In the genomic region with DNA sequence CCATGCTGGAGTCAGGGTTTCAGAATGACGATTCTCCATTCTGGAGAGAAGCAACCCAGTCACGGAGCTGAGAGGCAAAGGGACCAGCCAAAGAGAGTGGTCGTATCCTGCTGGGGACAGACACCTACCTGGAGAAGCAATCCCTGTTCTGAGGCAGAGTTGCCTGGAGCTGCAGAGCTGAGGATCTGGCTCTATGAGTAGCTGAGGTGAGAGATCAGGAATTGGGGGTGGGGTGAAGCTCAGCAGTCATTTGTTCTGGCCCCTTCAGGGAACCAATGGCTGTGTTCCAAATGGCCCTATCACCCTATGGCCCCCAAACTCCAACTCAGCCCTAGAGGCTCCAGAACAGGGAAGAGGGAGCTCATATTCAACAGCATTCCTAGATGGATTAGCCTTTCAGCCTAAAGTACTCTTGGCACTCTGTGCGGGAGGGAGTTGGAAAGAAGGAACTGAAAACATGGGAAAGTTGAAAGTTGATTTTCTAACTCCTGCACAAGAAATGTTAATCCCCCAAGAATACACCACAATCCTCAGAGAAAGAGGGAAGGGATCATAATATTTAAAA, we compare ENCODE assay signal across 29 cellular contexts. TPM values are rescaled to one million over a fixed set of nuclear protein-coding genes. Genes with fewer than 3 reads are reported as not detected.
DNase-seq lines count a peak whose midpoint lies in the region; ATAC-seq and TF ChIP-seq lines count a peak whose summit lies in the region.
"Had no signal": no experiment of that assay in that cellular context is flagged by ENCODE, and none has a peak within 500 bp of the region (broad histone marks: within the 10 kb centered on the region; RNA-seq: fewer than 3 reads in every experiment).

No MANE protein-coding gene starts in this region.

- H3K9me3 ChIP-seq in CD8-positive, alpha-beta T cell (ENCODE audit: low read length): no peaks in the 10 kb centered on the region
- H3K9me3 ChIP-seq in IMR-90 (ENCODE audit: control insufficient read depth, insufficient read depth, low read length) (no peaks in the 10 kb centered on the region), endodermal cell (ENCODE audit: control insufficient read depth, low read length) (no peaks in the 10 kb centered on the region), sigmoid colon (no peaks in the 10 kb centered on the region)
- H3K9me3 ChIP-seq: adrenal gland, body of pancreas, MG63, transverse colon had no signal

- no peak for TF ChIP-seq EP300 in sigmoid colon (IDR thresholded peaks at IDR 0.05)

- H4K91ac ChIP-seq in IMR-90 (ENCODE audit: insufficient read depth, low read depth, low read length): no peak overlapping the region

- no peak for TF ChIP-seq CTCF in CD8-positive, alpha-beta T cell (IDR thresholded peaks at IDR 0.05)
- TF ChIP-seq CTCF in IMR-90 (conservative IDR thresholded peaks at IDR 0.05; ENCODE audit: low read depth, low read length) (no peak), endodermal cell (conservative IDR thresholded peaks at IDR 0.05) (no peak), sigmoid colon (IDR thresholded peaks at IDR 0.05) (no peak), HFFc6 (IDR thresholded peaks at IDR 0.05) (no peak)

- H3K23ac ChIP-seq in IMR-90 (ENCODE audit: low read depth, low read length): no peak overlapping the region

- no peak for TF ChIP-seq POLR2A in IMR-90 (IDR thresholded peaks at IDR 0.05; ENCODE audit: low read depth, low read length)
- no peak for TF ChIP-seq POLR2A in sigmoid colon (IDR thresholded peaks at IDR 0.05)

- no TSS peak for BruUV-seq in IMR-90 (replicated peaks; lab: Mats Ljungman, UMichigan)

- no peak for DNase-seq in CD8-positive, alpha-beta T cell
- no peak for DNase-seq in IMR-90
- peak; percentile 62 for DNase-seq in endodermal cell
- DNase-seq in sigmoid colon: peak; percentile 26
- DNase-seq in NOMO-1 (lab: John Stamatoyannopoulos, UW; ENCODE audit: unreplicated experiment in 2 of 2): no peak
- DNase-seq in HFFc6: no peak
- DNase-seq: activated CD4-positive, alpha-beta T cell treated with anti-CD3 and anti-CD28 coated beads for 36 hours; activated T-cell treated with anti-CD3 and anti-CD28 coated beads for 4 hours; adrenal gland; body of pancreas; dorsolateral prefrontal cortex; EL; islet precursor cell; left ventricle myocardium superior; MG63; NCI-H1105 treated with DMSO at 0.1 percent for 48 hours; NCI-H2081; NCI-H345; NCI-H748 treated with DMSO at 0.1 percent for 48 hours; transverse colon had no signal

- H4K8ac ChIP-seq in IMR-90 (ENCODE audit: low read depth in 2 of 2, low read length in 2 of 2): no peak overlapping the region

- no peak overlapping the region for H3K4me2 ChIP-seq in IMR-90 (ENCODE audit: low read depth, low read length)

- 75% methylated on average over 3 of the region's 4 CpGs; no CpG with 5 or more reads in 1 of the 2 experiments for WGBS in IMR-90 (ENCODE audit: extremely low coverage in 2 of 2, insufficient read length in 1 of 2), 2 experiments
- WGBS in endodermal cell (ENCODE audit: insufficient coverage in 1 of 2, insufficient read length in 1 of 2), 2 experiments: 87 to 94% methylated on average over 4 of the region's 4 CpGs
- WGBS in sigmoid colon, 2 donors: 92 to 94% methylated on average over 4 of the region's 4 CpGs

- H3K36me3 ChIP-seq in CD8-positive, alpha-beta T cell (ENCODE audit: insufficient read depth, low read length): peaks cover 41% of the 10 kb centered on the region
- H3K36me3 ChIP-seq in IMR-90 (ENCODE audit: control insufficient read depth, insufficient read depth, low read length): peaks cover 38% of the 10 kb centered on the region
- peaks cover 64% of the 10 kb centered on the region for H3K36me3 ChIP-seq in endodermal cell (ENCODE audit: control insufficient read depth, insufficient read depth, low read length)
- peaks cover 8 to 61% (median 32%) of the 10 kb centered on the region in 4 donors for H3K36me3 ChIP-seq in sigmoid colon

- TF ChIP-seq RAD21 in IMR-90 (IDR thresholded peaks at IDR 0.05; ENCODE audit: low read length): no peak

- dilution Hi-C loops in IMR-90 (cut with HindIII; ENCODE audit: low sequenced_read_pairs, unreplicated experiment): no loop called here

- H3K4me3 ChIP-seq in CD8-positive, alpha-beta T cell (ENCODE audit: low read depth, low read length): no peak overlapping the region
- H3K4me3 ChIP-seq in IMR-90 (ENCODE audit: insufficient read depth, low read depth, low read length): no peak overlapping the region
- no peak overlapping the region for H3K4me3 ChIP-seq in endodermal cell (ENCODE audit: low read length)
- H3K4me3 ChIP-seq in sigmoid colon: no peak overlapping the region
- H3K4me3 ChIP-seq: adrenal gland, body of pancreas, K562, MG63, skin epidermis, transverse colon had no signal

- H4K20me1 ChIP-seq in IMR-90 (ENCODE audit: insufficient read depth, low read length): no peaks in the 10 kb centered on the region

- no peaks in the 10 kb centered on the region for H3K27me3 ChIP-seq in CD8-positive, alpha-beta T cell (ENCODE audit: insufficient read depth, low read length)
- no peaks in the 10 kb centered on the region for H3K27me3 ChIP-seq in IMR-90 (ENCODE audit: control insufficient read depth, insufficient read depth, low read length)
- H3K27me3 ChIP-seq in endodermal cell (ENCODE audit: control insufficient read depth, insufficient read depth, low read length, poor library complexity, severe bottlenecking): no peaks in the 10 kb centered on the region
- H3K27me3 ChIP-seq in sigmoid colon: no peaks in the 10 kb centered on the region
- H3K27me3 ChIP-seq: adrenal gland, body of pancreas, dorsolateral prefrontal cortex, MG63, transverse colon had no signal

- no peak overlapping the region for H2BK20ac ChIP-seq in IMR-90 (ENCODE audit: low read depth, low read length)

- no peaks in the 10 kb centered on the region for H3K9me3 Mint-ChIP-seq in CD8-positive, alpha-beta T cell
- H3K9me3 Mint-ChIP-seq in endodermal cell: no peaks in the 10 kb centered on the region
- H3K9me3 Mint-ChIP-seq in HFFc6: no peaks in the 10 kb centered on the region
- H3K9me3 Mint-ChIP-seq: stimulated activated naive CD8-positive, alpha-beta T cell treated with anti-CD3 and anti-CD28 coated beads, Interleukin-15, Interleukin-2, amounts not matched to agents 100 ng/mL and 50 ng/mL, for 24 hours; T-helper 1 cell treated with Interleukin-12 subunit alpha and Interleukin-12 subunit beta and Interleukin-4 antibody, amounts not matched to agents 30 μg/mL and 1 μg/mL, for 36 hours had no signal

- H2BK15ac ChIP-seq in IMR-90 (ENCODE audit: low read depth, low read length): no peak overlapping the region

- no peak overlapping the region for H2BK5ac ChIP-seq in IMR-90 (ENCODE audit: low read depth, low read length, poor library complexity, severe bottlenecking)

- H3K18ac ChIP-seq in IMR-90 (ENCODE audit: low read depth, low read length): no peak overlapping the region

- H3K9ac ChIP-seq in IMR-90 (ENCODE audit: low read depth, low read length): no peak overlapping the region
- no peak overlapping the region for H3K9ac ChIP-seq in endodermal cell (ENCODE audit: extremely low read depth, low read length, poor library complexity, severe bottlenecking)

- no peak overlapping the region for H3K27ac ChIP-seq in CD8-positive, alpha-beta T cell (ENCODE audit: low read depth, low read length)
- H3K27ac ChIP-seq in IMR-90 (ENCODE audit: insufficient read depth, low read length) (no peak overlapping the region), endodermal cell (ENCODE audit: low read depth, low read length) (no peak overlapping the region), sigmoid colon (no peak overlapping the region)
- H3K27ac ChIP-seq: adrenal gland, body of pancreas had no signal

- H3K9me1 ChIP-seq in IMR-90 (ENCODE audit: insufficient read depth, low read length): peaks cover under 1% of the 10 kb centered on the region; the same call in 1 of the 2 replicates

- H3K36me3 Mint-ChIP-seq in CD8-positive, alpha-beta T cell: peaks cover 76% of the 10 kb centered on the region
- H3K36me3 Mint-ChIP-seq in endodermal cell (ENCODE audit: low read depth) (peaks cover 63% of the 10 kb centered on the region), HFFc6 (ENCODE audit: low read depth) (peaks cover 22% of the 10 kb centered on the region)

- H3K4me3 Mint-ChIP-seq in CD8-positive, alpha-beta T cell: no peak overlapping the region
- H3K4me3 Mint-ChIP-seq in endodermal cell: peak overlapping the region; percentile 34
- no peak overlapping the region for H3K4me3 Mint-ChIP-seq in HFFc6
- H3K4me3 Mint-ChIP-seq: CD14-positive monocyte; T-helper 1 cell treated with Interleukin-12 subunit alpha and Interleukin-12 subunit beta and Interleukin-4 antibody, amounts not matched to agents 30 μg/mL and 1 μg/mL, for 36 hours had no signal

- peak overlapping the region; percentile 27 for H3K27ac Mint-ChIP-seq in CD8-positive, alpha-beta T cell
- H3K27ac Mint-ChIP-seq in endodermal cell (peak overlapping the region; percentile 89), HFFc6 (no peak overlapping the region)
- H3K27ac Mint-ChIP-seq: activated CD4-positive, alpha-beta T cell treated with anti-CD3 and anti-CD28 coated beads for 36 hours; CD14-positive monocyte had no signal

- CTCF ChIA-PET in CD8-positive, alpha-beta T cell (lab: Charles Lee): interaction anchor here (1.1 kb wide), 1 partner anchor 39 kb away, joined by 3 read pairs; no protein-coding TSS in a partner anchor
- CTCF ChIA-PET in IMR-90 (lab: Yijun Ruan, JAX): no interaction called here

- intact Hi-C loops in CD8-positive, alpha-beta T cell (cut with DNase I, micrococcal nuclease): no loop called here
- intact Hi-C loops in IMR-90 (cut with micrococcal nuclease): no loop called here
- intact Hi-C loops in sigmoid colon (cut with DNase I): no loop called here

- H3K4me1 ChIP-seq in CD8-positive, alpha-beta T cell (ENCODE audit: insufficient read depth, low read length): peaks cover 18% of the 10 kb centered on the region
- peaks cover 6% of the 10 kb centered on the region for H3K4me1 ChIP-seq in IMR-90 (ENCODE audit: control insufficient read depth, insufficient read depth, low read length)
- peaks cover 7% of the 10 kb centered on the region for H3K4me1 ChIP-seq in endodermal cell (ENCODE audit: control insufficient read depth, insufficient read depth, low read length)
- peaks cover 0 to 18% (median 13%) of the 10 kb centered on the region in 4 donors for H3K4me1 ChIP-seq in sigmoid colon

- peak overlapping the region; percentile 57 for H2AK9ac ChIP-seq in IMR-90 (replicated peaks; ENCODE audit: low read depth, low read length, poor library complexity)

- peaks cover 18 to 19% of the 10 kb centered on the region in 2 experiments for H3K79me1 ChIP-seq in IMR-90 (ENCODE audit: low read depth in 1 of 2, low read length in 2 of 2)

- in situ Hi-C loops in IMR-90 (cut with MboI; ENCODE audit: low sequenced_read_pairs): no loop called here

- H3K27me3 Mint-ChIP-seq in CD8-positive, alpha-beta T cell (ENCODE audit: low read depth): no peaks in the 10 kb centered on the region
- H3K27me3 Mint-ChIP-seq in endodermal cell (ENCODE audit: insufficient read depth): no peaks in the 10 kb centered on the region
- peaks cover 4% of the 10 kb centered on the region for H3K27me3 Mint-ChIP-seq in HFFc6 (ENCODE audit: insufficient read depth)
- H3K27me3 Mint-ChIP-seq: activated CD4-positive, alpha-beta T cell treated with anti-CD3 and anti-CD28 coated beads for 36 hours; stimulated activated naive CD8-positive, alpha-beta T cell treated with anti-CD3 and anti-CD28 coated beads, Interleukin-15, Interleukin-2, amounts not matched to agents 100 ng/mL and 50 ng/mL, for 24 hours had no signal

- no peak overlapping the region for H3K56ac ChIP-seq in IMR-90 (ENCODE audit: extremely low read depth, insufficient read depth, low read length)

- POLR2A ChIA-PET in CD8-positive, alpha-beta T cell (lab: Charles Lee): no interaction called here
- POLR2A ChIA-PET in IMR-90 (lab: Charles Lee; ENCODE audit: unreplicated experiment): no interaction called here

- H2BK120ac ChIP-seq in IMR-90 (ENCODE audit: low read depth, low read length): no peak overlapping the region

- H3K4me1 Mint-ChIP-seq in CD8-positive, alpha-beta T cell (ENCODE audit: low read depth): peaks cover 35% of the 10 kb centered on the region
- H3K4me1 Mint-ChIP-seq in endodermal cell: peaks cover 29% of the 10 kb centered on the region
- H3K4me1 Mint-ChIP-seq in HFFc6 (ENCODE audit: low read depth): peaks cover 22% of the 10 kb centered on the region

- no peak overlapping the region for H3K14ac ChIP-seq in IMR-90 (replicated peaks; ENCODE audit: low read depth, low read length)

- ATAC-seq in CD8-positive, alpha-beta T cell: no peak
- ATAC-seq in IMR-90 (ENCODE audit: low read depth): no peak
- no peak for ATAC-seq in HG02981 (IDR thresholded peaks at IDR 0.05; ENCODE audit: unreplicated experiment)
- ATAC-seq: activated CD4-positive, alpha-beta T cell treated with anti-CD3 and anti-CD28 coated beads for 36 hours; body of pancreas; K562; left ventricle myocardium superior had no signal

- H2AFZ ChIP-seq in IMR-90 (replicated peaks; ENCODE audit: low read length, poor library complexity): no peak overlapping the region

- no peak overlapping the region for H3K4ac ChIP-seq in IMR-90 (ENCODE audit: low read depth, low read length)

- H2AK5ac ChIP-seq in IMR-90 (ENCODE audit: low read depth, low read length): no peak overlapping the region

- H4K5ac ChIP-seq in IMR-90 (ENCODE audit: low read depth, low read length): no peak overlapping the region

RNA-seq across cellular contexts. Expression of a gene that starts 3.3 kb away (rescaled TPM):
- total RNA-seq in CD8-positive, alpha-beta T cell: 10 to 100 TPM; 70.0 to 71.7 TPM
- total RNA-seq in IMR-90 (2012; rRNA removed) (138 and 144 TPM in 2 replicates), endodermal cell (100 to 1,000 TPM; 101 to 140 TPM), sigmoid colon (100 to 1,000 TPM; 128 to 226 (median 159) TPM)
- polyA plus RNA-seq in IMR-90 (2012; rRNA removed) (165 and 173 TPM in 2 replicates), sigmoid colon (10 to 100 TPM; 58.5 to 99.7 (median 73.9) TPM)
- 185 and 186 TPM in 2 replicates for polyA plus RNA-seq in IMR-90 (2012; cell fraction: cytosol; rRNA removed)
- polyA plus RNA-seq in IMR-90 (2012; cell fraction: nucleus; rRNA removed; ENCODE audit: low replicate concordance): 48.3 and 110 TPM in 2 replicates
- polyA plus RNA-seq in endodermal cell (2013, experiment 1 of 2): 194 TPM
- polyA plus RNA-seq in endodermal cell (2013, experiment 2 of 2): 166 TPM
- 100 to 1,000 TPM in 5 of 6 experiments, 10 to 100 TPM in 1; 98.8 to 123 (median 116) TPM for total RNA-seq in HFFc6 (2021; fragmentation: NEBNext Ultra II Directional; extraction: Animal tissue kit (Norgen Biotek cat#: 25700))

RNA-seq across cellular contexts. Expression of a gene that starts 3.5 kb away (rescaled TPM):
- 100 to 1,000 TPM; 410 to 431 TPM for total RNA-seq in CD8-positive, alpha-beta T cell
- total RNA-seq in IMR-90 (2012; rRNA removed) (34.2 and 38.6 TPM in 2 replicates), endodermal cell (100 to 1,000 TPM; 115 to 125 TPM), sigmoid colon (10 to 100 TPM in 3 of 4 donors, 1 to 10 TPM in 1; 7.2 to 15.5 (median 12.9) TPM)
- polyA plus RNA-seq in IMR-90 (2012; rRNA removed) (28.8 and 30.6 TPM in 2 replicates), sigmoid colon (10 to 100 TPM in 1 of 3 donors, 1 to 10 TPM in 2; 2.4 to 26.7 (median 3.5) TPM)
- 17.7 and 19.8 TPM in 2 replicates for polyA plus RNA-seq in IMR-90 (2012; cell fraction: cytosol; rRNA removed)
- 93.0 and 136 TPM in 2 replicates for polyA plus RNA-seq in IMR-90 (2012; cell fraction: nucleus; rRNA removed; ENCODE audit: low replicate concordance)
- polyA plus RNA-seq in endodermal cell (2013, experiment 1 of 2): 50.7 TPM
- 46.5 TPM for polyA plus RNA-seq in endodermal cell (2013, experiment 2 of 2)
- total RNA-seq in HFFc6 (2021; fragmentation: NEBNext Ultra II Directional; extraction: Animal tissue kit (Norgen Biotek cat#: 25700)): 10 to 100 TPM; 23.6 to 32.6 (median 25.5) TPM

RNA-seq across cellular contexts. Expression of a gene that starts 8.6 kb away (rescaled TPM):
- 10 to 100 TPM; 24.7 to 31.4 TPM for total RNA-seq in CD8-positive, alpha-beta T cell
- total RNA-seq in IMR-90 (2012; rRNA removed) (12.9 and 17.8 TPM in 2 replicates), endodermal cell (100 to 1,000 TPM; 120 to 127 TPM), sigmoid colon (10 to 100 TPM in 3 of 4 donors, 1 to 10 TPM in 1; 9.1 to 25.2 (median 17.1) TPM)
- polyA plus RNA-seq in IMR-90 (2012; rRNA removed) (38.7 and 45.8 TPM in 2 replicates), sigmoid colon (10 to 100 TPM in 1 of 3 donors, 1 to 10 TPM in 2; 1.8 to 27.4 (median 3.0) TPM)
- polyA plus RNA-seq in IMR-90 (2012; cell fraction: cytosol; rRNA removed): 25.9 and 29.2 TPM in 2 replicates
- polyA plus RNA-seq in IMR-90 (2012; cell fraction: nucleus; rRNA removed; ENCODE audit: low replicate concordance): 67.5 and 184 TPM in 2 replicates
- 51.5 TPM for polyA plus RNA-seq in endodermal cell (2013, experiment 1 of 2)
- 53.2 TPM for polyA plus RNA-seq in endodermal cell (2013, experiment 2 of 2)
- total RNA-seq in HFFc6 (2021; fragmentation: NEBNext Ultra II Directional; extraction: Animal tissue kit (Norgen Biotek cat#: 25700)): 10 to 100 TPM; 38.3 to 46.9 (median 42.8) TPM

RNA-seq across cellular contexts. Expression of a gene that starts 54.3 kb away (rescaled TPM):
- not detected for total RNA-seq in CD8-positive, alpha-beta T cell
- under 0.01 TPM in 1 of 2 replicates, not detected in the other for total RNA-seq in IMR-90 (2012; rRNA removed)
- polyA plus RNA-seq in IMR-90 (2012; rRNA removed): 0.15 and 0.17 TPM in 2 replicates
- 0.14 TPM in 1 of 2 replicates, not detected in the other for polyA plus RNA-seq in IMR-90 (2012; cell fraction: cytosol; rRNA removed)
- polyA plus RNA-seq in IMR-90 (2012; cell fraction: nucleus; rRNA removed; ENCODE audit: low replicate concordance): 0.34 and 0.49 TPM in 2 replicates
- 1 to 10 TPM; 1.5 to 2.8 TPM for total RNA-seq in endodermal cell
- 1.4 TPM for polyA plus RNA-seq in endodermal cell (2013, experiment 1 of 2)
- 0.83 TPM for polyA plus RNA-seq in endodermal cell (2013, experiment 2 of 2)
- total RNA-seq in sigmoid colon: 1 to 10 TPM in 1 of 4 donors, under 1 TPM in 2, not detected in 1; 0.28 to 1.1 (median 0.68) TPM
- under 1 TPM in 2 of 3 donors, not detected in 1; 0.10 to 0.60 TPM for polyA plus RNA-seq in sigmoid colon
- not detected for total RNA-seq in HFFc6 (2021; fragmentation: NEBNext Ultra II Directional; extraction: Animal tissue kit (Norgen Biotek cat#: 25700))
- total RNA-seq: body of pancreas, omental fat pad had no signal
- polyA plus RNA-seq: CD14-positive monocyte had no signal

RNA-seq across cellular contexts. Expression of a gene that starts 59.8 kb away (rescaled TPM):
- total RNA-seq in CD8-positive, alpha-beta T cell: not detected
- total RNA-seq in IMR-90 (2012; rRNA removed) (not detected in 2 replicates), endodermal cell (not detected), sigmoid colon (not detected)
- polyA plus RNA-seq in IMR-90 (2012; rRNA removed) (not detected in 2 replicates), sigmoid colon (under 1 TPM in 1 of 3 donors, not detected in 2; 0.03 TPM)
- not detected in 2 replicates for polyA plus RNA-seq in IMR-90 (2012; cell fraction: cytosol; rRNA removed)
- polyA plus RNA-seq in IMR-90 (2012; cell fraction: nucleus; rRNA removed; ENCODE audit: low replicate concordance): not detected in 2 replicates
- not detected for polyA plus RNA-seq in endodermal cell (2013, experiment 1 of 2)
- polyA plus RNA-seq in endodermal cell (2013, experiment 2 of 2): not detected
- not detected for total RNA-seq in HFFc6 (2021; fragmentation: NEBNext Ultra II Directional; extraction: Animal tissue kit (Norgen Biotek cat#: 25700))
- total RNA-seq: cerebellum, H1, transverse colon had no signal
- polyA plus RNA-seq: CD14-positive monocyte, K562 had no signal

Comparison
In these comparisons a context has a peak if more than half of its experiments do, and no peak if none do; other contexts are left out.
1. DNase-seq: peak in endodermal cell (single experiment) and sigmoid colon (single experiment); none in CD8-positive, alpha-beta T cell (0 of 7), IMR-90 (single experiment), NOMO-1 (0 of 2) and HFFc6 (single experiment).